ENCODE assay signal across 8 cellular contexts in the genomic region with DNA sequence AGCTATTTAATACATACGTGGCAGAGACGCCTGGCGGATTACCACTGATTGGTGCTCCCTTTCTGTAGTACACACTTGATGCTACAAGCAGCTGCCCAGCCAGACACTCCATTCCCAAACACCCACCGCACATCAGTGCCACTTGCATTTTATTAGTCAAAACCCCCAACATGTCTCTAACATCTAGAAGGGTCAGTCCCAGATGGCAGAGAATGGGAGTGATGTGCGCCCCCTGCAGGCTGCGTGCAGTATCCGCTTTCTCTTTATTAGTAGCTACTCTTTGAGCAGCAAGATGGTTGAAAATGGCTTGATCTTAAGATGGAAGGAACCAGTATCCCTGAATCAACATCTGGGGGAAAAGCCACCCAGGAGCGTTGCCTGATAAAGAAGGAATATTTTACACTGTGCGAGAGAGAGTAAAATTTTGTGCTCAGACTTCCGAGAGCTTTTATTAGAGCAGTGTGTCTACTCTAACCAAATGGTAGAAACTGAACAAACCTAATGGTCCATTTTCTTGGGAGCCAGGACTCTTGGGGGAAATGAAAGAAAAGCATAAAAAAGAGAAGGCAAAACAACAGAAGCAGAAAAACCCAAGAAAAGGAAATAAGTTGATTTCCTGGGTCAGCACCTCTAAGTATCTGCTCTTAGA.
DNase-seq lines count a peak whose midpoint lies in the region; ATAC-seq, FAIRE-seq and TF ChIP-seq lines count a peak whose summit lies in the region.

No MANE protein-coding gene starts in this region.

- H3K18ac ChIP-seq in H1 (ENCODE audit: extremely low read depth, low read length), result no peak overlapping the region

- ATAC-seq in PC-3 (no peak), GM21619 (IDR thresholded peaks at IDR 0.05; ENCODE audit: unreplicated experiment) (no peak)

- no peak overlapping the region for H2BK12ac ChIP-seq in H1 (ENCODE audit: low read depth, low read length)

- peak; percentile 2 for DNase-seq in NCI-H748 (lab: John Stamatoyannopoulos, UW; ENCODE audit: unreplicated experiment)
- DNase-seq in NCI-H748 treated with DMSO at 0.1 percent for 48 hours (lab: John Stamatoyannopoulos, UW), result no peak
- DNase-seq in PC-3, result no peak
- peak; percentile 23 to 87 for DNase-seq in H1 (ENCODE audit: low read depth in 1 of 2, low spot score in 2 of 2)
- peak; percentile 8 to 13 for DNase-seq in stimulated activated CD8-positive, alpha-beta memory T cell treated with anti-CD3 and anti-CD28 coated beads, Interleukin-15, amount 100 ng/mL, for 48 hours (ENCODE audit: low read depth in 2 of 2)
- no peak for DNase-seq in esophagus muscularis mucosa (ENCODE audit: extremely low spot score)
- no peak for DNase-seq in tibial nerve (ENCODE audit: low spot score in 2 of 2)

- H2BK20ac ChIP-seq in H1 (ENCODE audit: low read length), result no peak overlapping the region

- H2BK120ac ChIP-seq in H1 (replicated peaks; ENCODE audit: low read depth, low read length), result no peak overlapping the region

- H3K9me2 ChIP-seq in PC-3 (replicated peaks; ENCODE audit: low read length), result no peaks in the 10 kb centered on the region

- FAIRE-seq in H1 (lab: Jason Lieb, UNC), result peak; percentile 74

- no peak overlapping the region for H4K5ac ChIP-seq in H1 (ENCODE audit: insufficient read length, low read depth, low read length)

- POLR2A ChIA-PET in PC-3 (lab: Charles Lee; ENCODE audit: unreplicated experiment), result interaction anchor here (0.6 kb wide), 1 partner anchor 382 kb away, joined by 3 read pairs; no protein-coding TSS in a partner anchor
- POLR2A ChIA-PET in H1 (lab: Charles Lee; ENCODE audit: partially characterized antibody), result interaction anchor here (1.2 kb wide), 1 partner anchor 11 kb away, joined by 4 read pairs; no protein-coding TSS in a partner anchor

- H3K9me3 ChIP-seq in PC-3 (ENCODE audit: low read length), result no peaks in the 10 kb centered on the region
- no peaks in the 10 kb centered on the region for H3K9me3 ChIP-seq in H1 (ENCODE audit: insufficient read depth in 2 of 2, low read depth in 1 of 2, low read length in 1 of 2)
- no peaks in the 10 kb centered on the region for H3K9me3 ChIP-seq in esophagus muscularis mucosa
- H3K9me3 ChIP-seq in tibial nerve, result no peaks in the 10 kb centered on the region

- H3K4me3 ChIP-seq in PC-3 (ENCODE audit: low read length) (no peak overlapping the region), H1 (ENCODE audit: extremely low read depth in 1 of 4, insufficient read depth in 2 of 4, low read depth in 3 of 4, low read length in 4 of 4) (no peak overlapping the region), esophagus muscularis mucosa (no peak overlapping the region), tibial nerve (no peak overlapping the region)

- no peak for TF ChIP-seq POLR2A in H1 (IDR thresholded peaks at IDR 0.05; ENCODE audit: control extremely low read depth in 1 of 2, low read depth in 2 of 2, low read length in 2 of 2)
- TF ChIP-seq POLR2A in esophagus muscularis mucosa (IDR thresholded peaks at IDR 0.05; ENCODE audit: low read depth), result no peak
- TF ChIP-seq POLR2A in tibial nerve (IDR thresholded peaks at IDR 0.05), result no peak

- H4K8ac ChIP-seq in H1 (ENCODE audit: extremely low read depth, insufficient read depth, low read length), result no peak overlapping the region

- H2BK15ac ChIP-seq in H1 (ENCODE audit: low read length), result no peak overlapping the region

- TF ChIP-seq CTCF in PC-3 (conservative IDR thresholded peaks at IDR 0.05; ENCODE audit: low read depth, low read length) (peak; percentile 51), H1 (IDR thresholded peaks at IDR 0.05; ENCODE audit: control extremely low read depth in 1 of 3, insufficient read depth in 1 of 3, low read depth in 1 of 3, low read length in 3 of 3) (peak; percentile 63 to 93 (median 91)), esophagus muscularis mucosa (IDR thresholded peaks at IDR 0.05) (peak in 1 of 3 experiments; percentile 7), tibial nerve (IDR thresholded peaks at IDR 0.05) (peak in 1 of 5 experiments; percentile 6)

- no peak overlapping the region for H3K27ac ChIP-seq in PC-3 (ENCODE audit: low read length)
- no peak overlapping the region for H3K27ac ChIP-seq in H1 (ENCODE audit: low read depth, low read length)
- no peak overlapping the region for H3K27ac ChIP-seq in esophagus muscularis mucosa (replicated peaks in 1 of 4)
- no peak overlapping the region for H3K27ac ChIP-seq in tibial nerve

- BruUV-seq in PC-3 (replicated peaks; lab: Mats Ljungman, UMichigan), result no TSS peak

- H3K9ac ChIP-seq in PC-3 (ENCODE audit: low read length) (no peak overlapping the region), H1 (replicated peaks in 1 of 4; ENCODE audit: extremely low read depth in 1 of 4, low read depth in 3 of 4, low read length in 3 of 4) (no peak overlapping the region)

- H3K4me2 ChIP-seq in PC-3 (ENCODE audit: low read length) (no peak overlapping the region), H1 (ENCODE audit: insufficient read depth in 1 of 2, low read depth in 2 of 2, low read length in 2 of 2) (no peak overlapping the region)

- H3K23me2 ChIP-seq in H1 (ENCODE audit: low read depth, low read length), result peaks cover 3% of the 10 kb centered on the region

- no peak for TF ChIP-seq EP300 in H1 (IDR thresholded peaks at IDR 0.05; ENCODE audit: borderline replicate concordance in 1 of 2, low read depth in 2 of 2, low read length in 2 of 2)
- TF ChIP-seq EP300 in esophagus muscularis mucosa (IDR thresholded peaks at IDR 0.05), result no peak
- TF ChIP-seq EP300 in tibial nerve (IDR thresholded peaks at IDR 0.05), result no peak

- H3K56ac ChIP-seq in H1 (replicated peaks; ENCODE audit: insufficient read length, low read depth, low read length), result no peak overlapping the region

- H2BK5ac ChIP-seq in H1 (ENCODE audit: low read depth, low read length), result no peak overlapping the region

- H4K20me1 ChIP-seq in PC-3 (ENCODE audit: low read length) (no peaks in the 10 kb centered on the region), H1 (replicated peaks in 1 of 2; ENCODE audit: control insufficient read depth in 1 of 2, insufficient read depth in 2 of 2, low read length in 2 of 2) (no peaks in the 10 kb centered on the region)

- H3K4me1 ChIP-seq in PC-3 (ENCODE audit: insufficient read depth, low read length) (no peaks in the 10 kb centered on the region), H1 (replicated peaks in 1 of 4; ENCODE audit: control insufficient read depth in 3 of 4, insufficient read depth in 4 of 4, low read length in 3 of 4) (peaks cover 0 to 7% (median 2%) of the 10 kb centered on the region in 4 experiments; a peak in 3 of 7 replicates), esophagus muscularis mucosa (peaks cover 0 to under 1% (median 0%) of the 10 kb centered on the region in 4 donors), tibial nerve (no peaks in the 10 kb centered on the region)

- no peak overlapping the region for H3K23ac ChIP-seq in H1 (ENCODE audit: insufficient read length)

- H3K79me2 ChIP-seq in PC-3 (ENCODE audit: low read length) (no peaks in the 10 kb centered on the region), H1 (ENCODE audit: control insufficient read depth in 1 of 2, insufficient read depth in 2 of 2, low read length in 2 of 2) (no peaks in the 10 kb centered on the region)

- intact Hi-C loops in PC-3 (cut with micrococcal nuclease) (no loop called here), esophagus muscularis mucosa (cut with DNase I) (no loop called here)

- TF ChIP-seq RAD21 in H1 (IDR thresholded peaks at IDR 0.05 in 1 of 2, conservative IDR thresholded peaks at IDR 0.05 in 1 of 2; ENCODE audit: low read depth in 2 of 2, low read length in 2 of 2), result peak; percentile 57 to 64

- H3K36me3 ChIP-seq in PC-3 (ENCODE audit: low read depth, low read length), result no peaks in the 10 kb centered on the region; the same call in 1 of the 2 replicates
- no peaks in the 10 kb centered on the region for H3K36me3 ChIP-seq in H1 (ENCODE audit: control insufficient read depth in 2 of 4, insufficient read depth in 4 of 4, low read length in 3 of 4)
- no peaks in the 10 kb centered on the region for H3K36me3 ChIP-seq in esophagus muscularis mucosa
- H3K36me3 ChIP-seq in tibial nerve, result no peaks in the 10 kb centered on the region

- H3K14ac ChIP-seq in H1 (ENCODE audit: insufficient read length), result no peak overlapping the region

- 65% methylated on average over 10 of the region's 10 CpGs; no CpG with 5 or more reads in 1 of the 2 experiments for whole genome bisulfite sequencing in H1 (ENCODE audit: extremely low coverage in 1 of 2, insufficient coverage in 1 of 2, insufficient read length in 1 of 2, insufficient replicate concordance in 2 of 2, low coverage in 1 of 2, low lambda C conversion rate in 2 of 2, missing lambda C conversion rate in 1 of 2), 2 experiments
- WGBS in esophagus muscularis mucosa, result 86% methylated on average over 10 of the region's 10 CpGs
- WGBS in tibial nerve, 2 donors, result 84 to 87% methylated on average over 10 of the region's 10 CpGs

- H3K27me3 ChIP-seq in PC-3 (ENCODE audit: low read length), result no peaks in the 10 kb centered on the region
- no peaks in the 10 kb centered on the region for H3K27me3 ChIP-seq in H1 (replicated peaks in 1 of 4; ENCODE audit: control insufficient read depth in 3 of 4, extremely low read depth in 1 of 4, insufficient read depth in 3 of 4, low read length in 3 of 4)
- no peaks in the 10 kb centered on the region for H3K27me3 ChIP-seq in esophagus muscularis mucosa
- H3K27me3 ChIP-seq in tibial nerve, result no peaks in the 10 kb centered on the region

- no peak overlapping the region for H2AFZ ChIP-seq in PC-3 (ENCODE audit: low read length)
- no peak overlapping the region for H2AFZ ChIP-seq in H1 (ENCODE audit: low read length)

- H2AK5ac ChIP-seq in H1 (ENCODE audit: low read depth, low read length), result no peak overlapping the region

- no peaks in the 10 kb centered on the region for H3K79me1 ChIP-seq in H1 (ENCODE audit: low read depth, low read length)

- CTCF ChIA-PET in PC-3 (lab: Charles Lee), result no interaction called here
- CTCF ChIA-PET in H1 (lab: Charles Lee; ENCODE audit: partially characterized antibody), result interaction anchor here (0.6 to 7.4 kb wide), 49 partner anchors 10 to 1167 kb away, joined by 3 to 93 read pairs (median 4); no protein-coding TSS in a partner anchor

- H3K4ac ChIP-seq in H1 (replicated peaks; ENCODE audit: insufficient read length, low read depth, low read length), result no peak overlapping the region

- no peaks in the 10 kb centered on the region for H3F3A ChIP-seq in PC-3 (ENCODE audit: low read length, unreplicated experiment)

- no peak overlapping the region for H4K91ac ChIP-seq in H1 (replicated peaks; ENCODE audit: insufficient read length, low read length)

TF ChIP-seq in H1, 55 proteins besides CTCF, POLR2A, EP300 and RAD21:
- TF ChIP-seq RFX5 (IDR thresholded peaks at IDR 0.05; ENCODE audit: borderline replicate concordance, low read depth, low read length), result no peak
- peak; percentile 85 for TF ChIP-seq YY1 (IDR thresholded peaks at IDR 0.05; ENCODE audit: low read depth, low read length)

Comparison
In these comparisons a context has a peak if more than half of its experiments do, and no peak if none do; other contexts are left out.
1. DNase-seq: peak in NCI-H748 (single experiment), H1 (2 of 2) and stimulated activated CD8-positive, alpha-beta memory T cell treated with anti-CD3 and anti-CD28 coated beads, Interleukin-15, amount 100 ng/mL, for 48 hours (2 of 2); none in NCI-H748 treated with DMSO at 0.1 percent for 48 hours (single experiment), PC-3 (single experiment), esophagus muscularis mucosa (single experiment) and tibial nerve (0 of 2).